ENCODE assay signal across 8 cellular contexts in the genomic region with DNA sequence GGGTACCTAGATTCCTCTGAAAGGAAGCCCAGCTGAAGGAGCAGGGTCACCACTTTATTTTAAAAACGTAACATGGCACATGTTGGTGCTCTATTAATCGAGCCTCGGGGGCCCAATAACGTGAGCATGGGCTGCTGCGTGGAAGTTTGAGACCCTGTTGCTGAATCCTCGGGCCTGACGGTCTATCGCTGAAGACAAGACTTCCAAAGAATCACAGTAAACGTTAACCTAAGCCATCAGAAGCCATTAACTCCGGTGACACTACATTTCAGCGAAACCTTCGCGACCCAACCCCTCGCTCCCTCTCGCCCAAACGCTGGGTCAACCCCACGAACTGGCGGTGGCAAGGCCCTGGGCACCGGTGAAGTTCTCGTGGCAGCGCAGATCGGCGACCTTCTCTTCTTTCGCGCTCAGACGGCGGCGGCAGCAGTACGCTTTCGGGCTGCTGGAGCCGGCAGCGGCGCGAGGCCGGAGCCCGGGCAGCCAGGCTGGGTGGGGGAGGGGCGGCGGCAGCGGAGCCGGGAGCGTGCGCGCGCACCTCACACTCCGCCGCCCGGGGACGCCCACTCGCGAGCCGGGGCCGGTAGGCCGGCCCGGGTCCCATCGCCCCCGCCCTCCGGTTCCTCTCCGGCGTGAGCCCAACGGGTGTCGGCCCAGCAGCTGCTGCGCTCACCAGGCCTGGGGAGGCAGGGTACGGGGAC. TPM values are rescaled to one million over a fixed set of nuclear protein-coding genes. Genes with fewer than 3 reads are reported as not detected.
DNase-seq lines count a peak whose midpoint lies in the region; ATAC-seq, FAIRE-seq and TF ChIP-seq lines count a peak whose summit lies in the region.

No MANE protein-coding gene starts in this region.

- H3K9ac ChIP-seq in BLaER1 (peak overlapping the region; percentile 97), endothelial cell of umbilical vein (replicated peaks; ENCODE audit: extremely low read depth, insufficient read depth, low read length) (peak overlapping the region; percentile 77)

- dilution Hi-C loops in endothelial cell of umbilical vein (cut with MboI; ENCODE audit: extremely low pct_ligation_motif_present, low sequenced_read_pairs), result no loop called here

- H3K36me3 ChIP-seq in BLaER1 (no peaks in the 10 kb centered on the region), endothelial cell of umbilical vein (ENCODE audit: control insufficient read depth in 2 of 2, extremely low read depth in 1 of 2, insufficient read depth in 2 of 2, low read length in 2 of 2) (no peaks in the 10 kb centered on the region)

- peak; percentile 40 for FAIRE-seq in endothelial cell of umbilical vein (lab: Jason Lieb, UNC)

- BruUV-seq in endothelial cell of umbilical vein (replicated peaks; lab: Mats Ljungman, UMichigan), result TSS peak; percentile 67

- H3K4me2 ChIP-seq in BLaER1 (peak overlapping the region; percentile 93), endothelial cell of umbilical vein (ENCODE audit: insufficient read depth, low read length) (peak overlapping the region; percentile 88)

- no peaks in the 10 kb centered on the region for H3K9me3 ChIP-seq in BLaER1
- no peaks in the 10 kb centered on the region for H3K9me3 ChIP-seq in endothelial cell of umbilical vein (replicated peaks; ENCODE audit: control insufficient read depth, insufficient read depth, low read length)

- intact Hi-C loops in endothelial cell of umbilical vein (cut with micrococcal nuclease), result loop anchor here (2.0 to 10.0 kb wide), 6 partner anchors 51 to 568 kb away; partner anchors contain the start of genes TRIM45 and TTF2

- peak; percentile 3 for TF ChIP-seq POLR2A in endothelial cell of umbilical vein (IDR thresholded peaks at IDR 0.05; ENCODE audit: low read depth, low read length)

- POLR2A ChIA-PET in endothelial cell of umbilical vein (lab: Charles Lee), result no interaction called here

- H3K4me3 ChIP-seq in BLaER1, result peak overlapping the region; percentile 94
- H3K4me3 ChIP-seq in endothelial cell of umbilical vein (replicated peaks in 1 of 3; ENCODE audit: insufficient read depth in 1 of 3, low read depth in 1 of 3, low read length in 3 of 3), result peak overlapping the region; percentile 92 to 96 (median 96)

- peak; percentile 31 for ATAC-seq in GM19043 (IDR thresholded peaks at IDR 0.05; ENCODE audit: low read depth, unreplicated experiment)
- peak; percentile 44 for ATAC-seq in HG03342 (IDR thresholded peaks at IDR 0.05; ENCODE audit: unreplicated experiment)

- H3K79me2 ChIP-seq in endothelial cell of umbilical vein (ENCODE audit: control insufficient read depth, insufficient read depth, low read length), result peaks cover 34% of the 10 kb centered on the region

- peak overlapping the region; percentile 91 for H2AFZ ChIP-seq in endothelial cell of umbilical vein (ENCODE audit: low read depth, low read length)

- DNase-seq in NCI-H774 (lab: John Stamatoyannopoulos, UW) (peak; percentile 79), endothelial cell of umbilical vein (ENCODE audit: low read depth, low spot score) (peak; percentile 79), middle frontal gyrus (ENCODE audit: extremely low spot score, low spot score) (peak; percentile 56)
- DNase-seq in activated CD8-positive, alpha-beta memory T cell treated with anti-CD3 and anti-CD28 coated beads, Interleukin-2, amount 50 U/mL, for 48 hours, result peak; percentile 93
- peak; percentile 73 to 77 for DNase-seq in stimulated activated CD8-positive, alpha-beta memory T cell treated with anti-CD3 and anti-CD28 coated beads, Interleukin-15, amount 100 ng/mL, for 48 hours (ENCODE audit: low read depth in 2 of 2)

- H3K27ac ChIP-seq in BLaER1 (peak overlapping the region; percentile 96), endothelial cell of umbilical vein (ENCODE audit: insufficient read depth, low read depth, low read length) (peak overlapping the region; percentile 66)

- TF ChIP-seq CTCF in endothelial cell of umbilical vein (IDR thresholded peaks at IDR 0.05; ENCODE audit: extremely low read depth in 1 of 2, insufficient read depth in 1 of 2, low read depth in 1 of 2, low read length in 2 of 2), result no peak

- H4K20me1 ChIP-seq in BLaER1 (peaks cover 41% of the 10 kb centered on the region), endothelial cell of umbilical vein (replicated peaks; ENCODE audit: control insufficient read depth, extremely low read depth, insufficient read depth, low read length) (peaks cover 7% of the 10 kb centered on the region)

- H3K27me3 ChIP-seq in BLaER1, result no peaks in the 10 kb centered on the region
- no peaks in the 10 kb centered on the region for H3K27me3 ChIP-seq in endothelial cell of umbilical vein (ENCODE audit: control insufficient read depth in 2 of 2, insufficient read depth in 2 of 2, low read length in 2 of 2)

- no peaks in the 10 kb centered on the region for H3K9me1 ChIP-seq in endothelial cell of umbilical vein (replicated peaks; ENCODE audit: control insufficient read depth, extremely low read depth, insufficient read depth, low read length)

- CTCF ChIA-PET in endothelial cell of umbilical vein (lab: Charles Lee), result interaction anchor here (1.0 kb wide), 1 partner anchor 25 kb away, joined by 3 read pairs; no protein-coding TSS in a partner anchor

- H3K4me1 ChIP-seq in BLaER1 (peaks cover 37% of the 10 kb centered on the region), endothelial cell of umbilical vein (ENCODE audit: control insufficient read depth, extremely low read depth, insufficient read depth, low read length) (peaks cover 33% of the 10 kb centered on the region)

TF ChIP-seq in endothelial cell of umbilical vein, 7 proteins besides CTCF, POLR2A, EP300 and RAD21:
- TF ChIP-seq, protein P1, sequence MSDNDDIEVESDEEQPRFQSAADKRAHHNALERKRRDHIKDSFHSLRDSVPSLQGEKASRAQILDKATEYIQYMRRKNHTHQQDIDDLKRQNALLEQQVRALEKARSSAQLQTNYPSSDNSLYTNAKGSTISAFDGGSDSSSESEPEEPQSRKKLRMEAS (IDR thresholded peaks at IDR 0.05; ENCODE audit: insufficient read depth, insufficient read length), result no peak
- TF ChIP-seq GATA2 (IDR thresholded peaks at IDR 0.05; ENCODE audit: insufficient read depth, insufficient read length, low read depth, low read length) (no peak), FOS (IDR thresholded peaks at IDR 0.05; ENCODE audit: borderline replicate concordance, insufficient read depth, low read length) (no peak), POLR2AphosphoS5 (IDR thresholded peaks at IDR 0.05; ENCODE audit: insufficient read depth, low read depth, low read length) (peak; percentile 11), MYC (IDR thresholded peaks at IDR 0.05; ENCODE audit: low read depth, low read length) (peak; percentile 35), EZH2 (IDR thresholded peaks at IDR 0.05; ENCODE audit: borderline replicate concordance, low read depth, low read length, severe bottlenecking) (no peak), JUN (IDR thresholded peaks at IDR 0.05; ENCODE audit: borderline replicate concordance, insufficient read depth, insufficient read length, low read depth) (no peak)

RNA-seq across cellular contexts. Expression of gene MAN1A2, which starts 0.8 kb away (rescaled TPM):
- total RNA-seq in endothelial cell of umbilical vein, result 36.2 and 38.3 TPM in 2 replicates
- 11.9 and 13.5 TPM in 2 replicates for polyA plus RNA-seq in endothelial cell of umbilical vein
- 8.9 and 9.9 TPM in 2 replicates for polyA plus RNA-seq in endothelial cell of umbilical vein (2011; cell fraction: cytosol; rRNA removed)
- 13.3 and 15.2 TPM in 2 replicates for polyA plus RNA-seq in endothelial cell of umbilical vein (2011; cell fraction: nucleus; rRNA removed)
- 24.4 and 36.3 TPM in 2 replicates for polyA plus RNA-seq in endothelial cell of umbilical vein (2012)
- polyA minus RNA-seq in endothelial cell of umbilical vein, result 67.4 and 70.3 TPM in 2 replicates
- polyA minus RNA-seq in endothelial cell of umbilical vein (2011; cell fraction: cytosol; rRNA and poly(A)+ RNA removed), result 15.0 TPM
- polyA minus RNA-seq in endothelial cell of umbilical vein (2011; cell fraction: nucleus; rRNA and poly(A)+ RNA removed), result 44.5 and 65.7 TPM in 2 replicates

Comparison
In these comparisons a context has a peak if more than half of its experiments do, and no peak if none do; other contexts are left out.
1. Peak in every context shown above with its lines: DNase-seq, ATAC-seq, H3K4me3 ChIP-seq and H3K27ac ChIP-seq.